In genomic region chr6:29071831-29072723, GRCh38 we compare ENCODE assay signal across 8 cellular contexts. TPM values are rescaled to one million over a fixed set of nuclear protein-coding genes. Genes with fewer than 3 reads are reported as not detected.
A peak's percentile ranks its signal among the peaks of the same experiment; 100 is the strongest.
DNase-seq lines count a peak whose midpoint lies in the region; ATAC-seq and TF ChIP-seq lines count a peak whose summit lies in the region.

No MANE protein-coding gene starts in this region.

- intact Hi-C loops in esophagus squamous epithelium (cut with DNase I) = no loop called here

- no peaks in the 10 kb centered on the region for H3K36me3 ChIP-seq in esophagus squamous epithelium

- H3K4me3 Mint-ChIP-seq in stimulated activated effector memory CD8-positive, alpha-beta T cell treated with anti-CD3 and anti-CD28 coated beads, Interleukin-12 subunit alpha, Interleukin-12 subunit beta, amount 100 ng/mL, for 72 hours = no peak overlapping the region

- no peaks in the 10 kb centered on the region for H3K9me3 Mint-ChIP-seq in stimulated activated effector memory CD8-positive, alpha-beta T cell treated with anti-CD3 and anti-CD28 coated beads, Interleukin-12 subunit alpha, Interleukin-12 subunit beta, amount 100 ng/mL, for 72 hours

- ATAC-seq in stimulated activated effector memory CD8-positive, alpha-beta T cell treated with anti-CD3 and anti-CD28 coated beads, Interleukin-12 subunit alpha, Interleukin-12 subunit beta, amount 100 ng/mL, for 72 hours = peak; percentile 51
- ATAC-seq in HG02884 (IDR thresholded peaks at IDR 0.05; ENCODE audit: unreplicated experiment) = no peak

- no peak for TF ChIP-seq POLR2A in esophagus squamous epithelium (IDR thresholded peaks at IDR 0.05)

- H3K36me3 Mint-ChIP-seq in stimulated activated effector memory CD8-positive, alpha-beta T cell treated with anti-CD3 and anti-CD28 coated beads, Interleukin-12 subunit alpha, Interleukin-12 subunit beta, amount 100 ng/mL, for 72 hours = no peaks in the 10 kb centered on the region

- no peak overlapping the region for H3K4me3 ChIP-seq in HFF-Myc (replicated peaks; ENCODE audit: low read depth, low read length)
- no peak overlapping the region for H3K4me3 ChIP-seq in esophagus squamous epithelium

- H3K27me3 ChIP-seq in esophagus squamous epithelium = peaks cover 0 to 4% (median 0%) of the 10 kb centered on the region in 4 donors

- WGBS in esophagus squamous epithelium, 2 donors = 34 to 35% methylated on average over 8 to 9 of the region's 9 CpGs

- TF ChIP-seq CTCF in HFF-Myc (IDR thresholded peaks at IDR 0.05; ENCODE audit: low read depth, low read length, missing control alignments) (peak; percentile 71), esophagus squamous epithelium (IDR thresholded peaks at IDR 0.05) (peak in 4 of 6 experiments; percentile 5 to 45 (median 8))

- no peaks in the 10 kb centered on the region for H3K4me1 ChIP-seq in esophagus squamous epithelium

- H3K4me1 Mint-ChIP-seq in stimulated activated effector memory CD8-positive, alpha-beta T cell treated with anti-CD3 and anti-CD28 coated beads, Interleukin-12 subunit alpha, Interleukin-12 subunit beta, amount 100 ng/mL, for 72 hours = no peaks in the 10 kb centered on the region

- peaks cover 0 to 9% (median 0%) of the 10 kb centered on the region in 3 donors for H3K9me3 ChIP-seq in esophagus squamous epithelium

- H3K27ac Mint-ChIP-seq in stimulated activated effector memory CD8-positive, alpha-beta T cell treated with anti-CD3 and anti-CD28 coated beads, Interleukin-12 subunit alpha, Interleukin-12 subunit beta, amount 100 ng/mL, for 72 hours = no peak overlapping the region

- H3K27ac ChIP-seq in esophagus squamous epithelium = no peak overlapping the region

- peak; percentile 51 for DNase-seq in ELF-1 (ENCODE audit: low read depth, low spot score)
- DNase-seq in HFF-Myc (ENCODE audit: extremely low read depth, low read depth) = peak; percentile 2
- peak; percentile 70 for DNase-seq in RKO (ENCODE audit: low spot score)
- no peak for DNase-seq in esophagus squamous epithelium (lab: John Stamatoyannopoulos, UW)
- DNase-seq in stimulated activated effector memory CD8-positive, alpha-beta T cell treated with anti-CD3 and anti-CD28 coated beads, Interleukin-12 subunit alpha, Interleukin-12 subunit beta, amount 100 ng/mL, for 72 hours (ENCODE audit: low spot score in 2 of 2) = no peak
- no peak for DNase-seq in NCI-H1048 (lab: John Stamatoyannopoulos, UW)
- DNase-seq in GF-D8 (lab: John Stamatoyannopoulos, UW) = no peak

RNA-seq across cellular contexts. Expression of gene OR2B3, which starts 15.0 kb away (rescaled TPM):
- not detected for total RNA-seq in esophagus squamous epithelium

RNA-seq across cellular contexts. Expression of gene OR2W1, which starts 27.1 kb away (rescaled TPM):
- not detected for total RNA-seq in esophagus squamous epithelium

RNA-seq across cellular contexts. Expression of gene OR2J1, which starts 27.2 kb away (rescaled TPM):
- not detected for total RNA-seq in esophagus squamous epithelium

RNA-seq across cellular contexts. Expression of gene OR2J3, which starts 35.8 kb away (rescaled TPM):
- total RNA-seq in esophagus squamous epithelium = not detected

Comparison
In these comparisons a context has a peak if more than half of its experiments do, and no peak if none do; other contexts are left out.
1. DNase-seq: peak in ELF-1 (single experiment), HFF-Myc (single experiment) and RKO (single experiment); none in esophagus squamous epithelium (single experiment), stimulated activated effector memory CD8-positive, alpha-beta T cell treated with anti-CD3 and anti-CD28 coated beads, Interleukin-12 subunit alpha, Interleukin-12 subunit beta, amount 100 ng/mL, for 72 hours (0 of 2), NCI-H1048 (single experiment) and GF-D8 (single experiment).